In the genomic region with DNA sequence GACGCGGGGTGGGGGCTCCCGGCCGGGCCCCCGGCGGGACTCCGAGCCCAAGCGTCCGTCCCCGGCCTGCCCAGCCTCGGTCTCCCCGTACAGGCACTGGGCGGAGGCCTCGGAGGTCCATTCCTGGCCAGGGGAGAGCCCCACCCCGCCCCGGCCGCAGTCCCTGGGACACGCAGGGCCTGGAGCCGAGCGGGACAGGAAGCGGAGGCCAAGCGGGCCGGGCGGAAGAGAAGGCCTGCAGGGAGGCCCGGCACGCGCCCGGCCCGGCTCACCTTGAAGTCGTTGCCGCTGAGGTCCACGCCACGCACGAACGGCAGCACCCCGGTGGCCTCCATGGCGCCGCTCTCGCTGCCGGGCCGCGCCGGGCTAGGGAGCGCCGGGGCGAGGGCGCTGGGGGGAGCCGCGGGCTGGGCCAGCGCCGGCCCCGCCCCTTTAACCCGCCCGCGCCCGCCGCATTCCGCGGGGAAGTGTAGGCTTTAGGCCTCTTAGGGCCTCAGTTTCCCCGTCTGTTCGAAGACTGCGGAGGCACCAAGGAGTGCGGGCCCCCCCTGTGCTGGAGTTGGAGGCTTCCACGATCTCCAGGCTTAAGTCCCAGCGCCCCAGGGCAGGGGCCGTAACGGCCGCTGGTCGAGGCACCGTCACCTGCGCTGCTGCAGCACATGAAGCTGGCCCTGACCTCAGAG, we compare ENCODE assay signal across 8 cellular contexts. TPM values are rescaled to one million over a fixed set of nuclear protein-coding genes. Genes with fewer than 3 reads are reported as not detected.
A peak's percentile ranks its signal among the peaks of the same experiment; 100 is the strongest.
DNase-seq lines count a peak whose midpoint lies in the region; ATAC-seq and TF ChIP-seq lines count a peak whose summit lies in the region.

TSS of gene FLII (minus strand) at position 383 of the 683 bp plus-strand sequence. CDS start at position 335, 48 bp downstream.

- 2 to 5% methylated on average over 35 to 48 of the region's 71 CpGs for WGBS in GM23248 (ENCODE audit: low coverage in 1 of 2, low lambda C conversion rate in 2 of 2, missing lambda C conversion rate in 2 of 2), 2 experiments

- CTCF ChIA-PET in CD8-positive, alpha-beta memory T cell (lab: Charles Lee) = interaction anchor here (1.0 to 1.6 kb wide), 3 partner anchors 10 to 32 kb away, joined by 3 to 4 read pairs (median 3); no protein-coding TSS in a partner anchor

- peak within 1 kb of the TSS; percentile 84 for H3K4me3 ChIP-seq in CD8-positive, alpha-beta memory T cell (ENCODE audit: low read length)
- H3K4me3 ChIP-seq in GM23248 = peak within 1 kb of the TSS; percentile 97
- H3K4me3 ChIP-seq in NT2/D1 (ENCODE audit: insufficient read length, low read depth) = peak within 1 kb of the TSS; percentile 78
- peak within 1 kb of the TSS; percentile 86 for H3K4me3 ChIP-seq in mucosa of descending colon

- peaks cover 37 to 65% (median 38%) of the 10 kb centered on the region in 3 donors for H3K4me1 Mint-ChIP-seq in CD8-positive, alpha-beta memory T cell
- peaks cover 39% of the 10 kb centered on the region for H3K4me1 Mint-ChIP-seq in activated T-cell treated with anti-CD3 and anti-CD28 coated beads, Interleukin-2, amount 50 U/mL, for 4 hours (ENCODE audit: low read depth)
- H3K4me1 Mint-ChIP-seq in stimulated activated effector memory CD8-positive, alpha-beta T cell treated with anti-CD3 and anti-CD28 coated beads, Interleukin-12 subunit alpha, Interleukin-12 subunit beta, amount 100 ng/mL, for 72 hours = peaks cover 41% of the 10 kb centered on the region

- H3K9me2 ChIP-seq in GM23248 (ENCODE audit: insufficient read depth) = no peaks in the 10 kb centered on the region

- no peaks in the 10 kb centered on the region for H3K9me3 ChIP-seq in CD8-positive, alpha-beta memory T cell (ENCODE audit: low read length)
- no peaks in the 10 kb centered on the region for H3K9me3 ChIP-seq in GM23248 (ENCODE audit: low read depth)
- H3K9me3 ChIP-seq in NT2/D1 (ENCODE audit: insufficient read depth, low read length) = no peaks in the 10 kb centered on the region
- H3K9me3 ChIP-seq in mucosa of descending colon = no peaks in the 10 kb centered on the region

- H3K36me3 Mint-ChIP-seq in CD8-positive, alpha-beta memory T cell = peaks cover 0 to 47% (median 3%) of the 10 kb centered on the region in 3 donors
- H3K36me3 Mint-ChIP-seq in activated T-cell treated with anti-CD3 and anti-CD28 coated beads, Interleukin-2, amount 50 U/mL, for 4 hours (ENCODE audit: insufficient read depth) = no peaks in the 10 kb centered on the region
- peaks cover 44% of the 10 kb centered on the region for H3K36me3 Mint-ChIP-seq in stimulated activated effector memory CD8-positive, alpha-beta T cell treated with anti-CD3 and anti-CD28 coated beads, Interleukin-12 subunit alpha, Interleukin-12 subunit beta, amount 100 ng/mL, for 72 hours

- no peaks in the 10 kb centered on the region for H3K27me3 ChIP-seq in CD8-positive, alpha-beta memory T cell (ENCODE audit: insufficient read depth, low read length, poor library complexity, severe bottlenecking)
- H3K27me3 ChIP-seq in GM23248 (replicated peaks; ENCODE audit: insufficient read depth) = no peaks in the 10 kb centered on the region
- H3K27me3 ChIP-seq in NT2/D1 (ENCODE audit: insufficient read depth, insufficient read length) = no peaks in the 10 kb centered on the region

- TF ChIP-seq POLR2A in erythroblast (IDR thresholded peaks at IDR 0.05; ENCODE audit: low read length) = peak; percentile 61

- H3K4me1 ChIP-seq in CD8-positive, alpha-beta memory T cell (ENCODE audit: insufficient read depth, low read length) = peaks cover 50% of the 10 kb centered on the region
- H3K4me1 ChIP-seq in GM23248 (ENCODE audit: insufficient read depth) (peaks cover 26% of the 10 kb centered on the region), NT2/D1 (ENCODE audit: insufficient read depth, insufficient read length) (no peaks in the 10 kb centered on the region), mucosa of descending colon (ENCODE audit: low read depth) (peaks cover 24% of the 10 kb centered on the region)

- H3K36me3 ChIP-seq in CD8-positive, alpha-beta memory T cell (ENCODE audit: insufficient read depth, low read length) = peaks cover 16% of the 10 kb centered on the region
- H3K36me3 ChIP-seq in GM23248 (ENCODE audit: low read depth) (peaks cover 18% of the 10 kb centered on the region), NT2/D1 (ENCODE audit: insufficient read depth, insufficient read length, low read length) (peaks cover 45% of the 10 kb centered on the region), mucosa of descending colon (ENCODE audit: low read depth) (peaks cover 4% of the 10 kb centered on the region)

- peak within 1 kb of the TSS; percentile 98 for H3K9ac ChIP-seq in GM23248
- peak within 1 kb of the TSS; percentile 87 for H3K9ac ChIP-seq in NT2/D1 (ENCODE audit: insufficient read length, low read depth)

- peak within 1 kb of the TSS; percentile 96 to 97 (median 97) for H3K4me3 Mint-ChIP-seq in CD8-positive, alpha-beta memory T cell
- peak within 1 kb of the TSS; percentile 96 for H3K4me3 Mint-ChIP-seq in activated T-cell treated with anti-CD3 and anti-CD28 coated beads, Interleukin-2, amount 50 U/mL, for 4 hours
- peak within 1 kb of the TSS; percentile 98 for H3K4me3 Mint-ChIP-seq in stimulated activated effector memory CD8-positive, alpha-beta T cell treated with anti-CD3 and anti-CD28 coated beads, Interleukin-12 subunit alpha, Interleukin-12 subunit beta, amount 100 ng/mL, for 72 hours

- peak within 1 kb of the TSS; percentile 82 for H3K27ac ChIP-seq in CD8-positive, alpha-beta memory T cell (ENCODE audit: low read depth, low read length)
- H3K27ac ChIP-seq in GM23248 = peak within 1 kb of the TSS; percentile 96

- H2AFZ ChIP-seq in GM23248 = peak within 1 kb of the TSS; percentile 88

- in situ Hi-C loops in GM23248 (cut with MboI) = no loop called here

- ATAC-seq in activated T-cell treated with anti-CD3 and anti-CD28 coated beads, Interleukin-2, amount 50 U/mL, for 4 hours = peak; percentile 50 to 56
- ATAC-seq in mucosa of descending colon (peak; percentile 73), GM19467 (IDR thresholded peaks at IDR 0.05; ENCODE audit: unreplicated experiment) (no peak)
- peak; percentile 57 for ATAC-seq in stimulated activated effector memory CD8-positive, alpha-beta T cell treated with anti-CD3 and anti-CD28 coated beads, Interleukin-12 subunit alpha, Interleukin-12 subunit beta, amount 100 ng/mL, for 72 hours

- H4K20me1 ChIP-seq in GM23248 (ENCODE audit: insufficient read depth) = no peaks in the 10 kb centered on the region

- peak within 1 kb of the TSS; percentile 86 for H3K4me2 ChIP-seq in GM23248 (ENCODE audit: unreplicated experiment)

- intact Hi-C loops in mucosa of descending colon (cut with DNase I, micrococcal nuclease) = no loop called here

- peak within 1 kb of the TSS; percentile 82 to 99 (median 95) for H3K27ac Mint-ChIP-seq in CD8-positive, alpha-beta memory T cell
- peak within 1 kb of the TSS; percentile 97 for H3K27ac Mint-ChIP-seq in stimulated activated effector memory CD8-positive, alpha-beta T cell treated with anti-CD3 and anti-CD28 coated beads, Interleukin-12 subunit alpha, Interleukin-12 subunit beta, amount 100 ng/mL, for 72 hours

- no peaks in the 10 kb centered on the region for H3K9me3 Mint-ChIP-seq in CD8-positive, alpha-beta memory T cell
- H3K9me3 Mint-ChIP-seq in activated T-cell treated with anti-CD3 and anti-CD28 coated beads, Interleukin-2, amount 50 U/mL, for 4 hours = no peaks in the 10 kb centered on the region
- H3K9me3 Mint-ChIP-seq in stimulated activated effector memory CD8-positive, alpha-beta T cell treated with anti-CD3 and anti-CD28 coated beads, Interleukin-12 subunit alpha, Interleukin-12 subunit beta, amount 100 ng/mL, for 72 hours = no peaks in the 10 kb centered on the region

- H3K79me2 ChIP-seq in GM23248 (ENCODE audit: insufficient read depth) = peaks cover 49% of the 10 kb centered on the region

- no peak for TF ChIP-seq CTCF in mucosa of descending colon (IDR thresholded peaks at IDR 0.05)

- DNase-seq in CD8-positive, alpha-beta memory T cell = peak; percentile 48 to 64 (median 51)
- DNase-seq in GM23248 = peak; percentile 83
- DNase-seq in NT2/D1 (ENCODE audit: low read depth, low spot score) = no peak
- peak; percentile 47 for DNase-seq in activated T-cell treated with anti-CD3 and anti-CD28 coated beads, Interleukin-2, amount 50 U/mL, for 4 hours
- peak; percentile 63 to 80 for DNase-seq in erythroblast (lab: John Stamatoyannopoulos, UW)
- peak; percentile 70 to 80 (median 76) for DNase-seq in mucosa of descending colon
- peak; percentile 51 to 74 for DNase-seq in stimulated activated effector memory CD8-positive, alpha-beta T cell treated with anti-CD3 and anti-CD28 coated beads, Interleukin-12 subunit alpha, Interleukin-12 subunit beta, amount 100 ng/mL, for 72 hours (ENCODE audit: low spot score in 2 of 2)

- no peaks in the 10 kb centered on the region for H3K27me3 Mint-ChIP-seq in CD8-positive, alpha-beta memory T cell
- no peaks in the 10 kb centered on the region for H3K27me3 Mint-ChIP-seq in activated T-cell treated with anti-CD3 and anti-CD28 coated beads, Interleukin-2, amount 50 U/mL, for 4 hours (ENCODE audit: low read depth)

- POLR2A ChIA-PET in CD8-positive, alpha-beta memory T cell (lab: Charles Lee) = interaction anchor here (0.5 to 0.7 kb wide), 3 partner anchors 73 to 1877 kb away, joined by 3 to 4 read pairs (median 3); partner anchors contain the start of gene ALKBH5

- 0 out of 2 replicates have a peak, but pooled peaks cover 6% of the 10 kb centered on the region for H3F3A ChIP-seq in GM23248 (ENCODE audit: insufficient read depth)

RNA-seq across cellular contexts. Expression of gene FLII, which starts in this region (rescaled TPM):
- 100 to 1,000 TPM; 278 to 299 TPM for total RNA-seq in CD8-positive, alpha-beta memory T cell
- 216 TPM for polyA plus RNA-seq in CD8-positive, alpha-beta memory T cell
- total RNA-seq in GM23248 (2014; rRNA removed; shearing (Covaris generic)) = 250 and 306 TPM in 2 replicates
- polyA plus RNA-seq in GM23248 (2016; fragmentation: Nextera tagmentation; extraction: Ambion mirVana) = 187 TPM in 2 replicates
- total RNA-seq in activated T-cell treated with anti-CD3 and anti-CD28 coated beads, Interleukin-2, amount 50 U/mL, for 4 hours = 100 to 1,000 TPM; 235 to 264 (median 244) TPM
- total RNA-seq in mucosa of descending colon = 100 to 1,000 TPM; 278 to 319 (median 316) TPM
